Comparison of ENCODE assay signal across 8 cellular contexts in genomic region chr9:106864533-106865143, GRCh38. TPM values are rescaled to one million over a fixed set of nuclear protein-coding genes. Genes with fewer than 3 reads are reported as not detected.
DNase-seq lines count a peak whose midpoint lies in the region; ATAC-seq and TF ChIP-seq lines count a peak whose summit lies in the region.

No MANE protein-coding gene starts in this region.

- TF ChIP-seq CTCF in VCaP (conservative IDR thresholded peaks at IDR 0.05) (no peak), heart right ventricle (IDR thresholded peaks at IDR 0.05) (no peak), gastrocnemius medialis (IDR thresholded peaks at IDR 0.05 in 4 of 5, conservative IDR thresholded peaks at IDR 0.05 in 1 of 5) (no peak)

- TF ChIP-seq POLR2A in gastrocnemius medialis (IDR thresholded peaks at IDR 0.05) = no peak

- no peak overlapping the region for H3K27ac Mint-ChIP-seq in activated CD4-positive, alpha-beta T cell treated with anti-CD3 and anti-CD28 coated beads, Interleukin-2, amount 10 ng/mL, durations not matched to agents 24 days and 14 days

- peaks cover 14% of the 10 kb centered on the region for H3K9me3 Mint-ChIP-seq in activated CD4-positive, alpha-beta T cell treated with anti-CD3 and anti-CD28 coated beads, Interleukin-2, amount 10 ng/mL, durations not matched to agents 24 days and 14 days

- H3K27me3 Mint-ChIP-seq in activated CD4-positive, alpha-beta T cell treated with anti-CD3 and anti-CD28 coated beads, Interleukin-2, amount 10 ng/mL, durations not matched to agents 24 days and 14 days = peaks cover 60% of the 10 kb centered on the region

- no peaks in the 10 kb centered on the region for H3K36me3 ChIP-seq in heart right ventricle
- H3K36me3 ChIP-seq in gastrocnemius medialis = no peaks in the 10 kb centered on the region

- H3K9me3 ChIP-seq in heart right ventricle (no peaks in the 10 kb centered on the region), gastrocnemius medialis (no peaks in the 10 kb centered on the region)

- WGBS in heart right ventricle, 2 donors = 24 to 28% methylated on average over 7 of the region's 7 CpGs

- H3K27me3 ChIP-seq in heart right ventricle (peaks cover 0 to 49% (median 0%) of the 10 kb centered on the region in 7 donors), gastrocnemius medialis (no peaks in the 10 kb centered on the region)

- intact Hi-C loops in activated CD4-positive, alpha-beta T cell treated with anti-CD3 and anti-CD28 coated beads, Interleukin-2, amount 10 ng/mL, durations not matched to agents 24 days and 14 days (cut with micrococcal nuclease) = no loop called here
- intact Hi-C loops in heart right ventricle (cut with DNase I) (loop anchor here in 7 of 10 donors (5.0 to 10.0 kb wide), 10 partner anchors 50 to 960 kb away; no protein-coding TSS in a partner anchor), gastrocnemius medialis (cut with DNase I; ENCODE audit: low total_unique reads) (loop anchor here (5.0 to 10.0 kb wide), 7 partner anchors 53 to 1170 kb away; partner anchors contain the start of genes RAD23B and TMEM38B)

- peaks cover 6% of the 10 kb centered on the region for H3K36me3 Mint-ChIP-seq in activated CD4-positive, alpha-beta T cell treated with anti-CD3 and anti-CD28 coated beads, Interleukin-2, amount 10 ng/mL, durations not matched to agents 24 days and 14 days (ENCODE audit: low read depth)

- peak; percentile 47 for DNase-seq in activated CD4-positive, alpha-beta T cell treated with anti-CD3 and anti-CD28 coated beads, Interleukin-2, amount 10 ng/mL, durations not matched to agents 24 days and 14 days
- DNase-seq in activated CD4-positive, alpha-beta T cell treated with anti-CD3 and anti-CD28 coated beads, Interleukin-2, amount 50 U/mL, for 4 hours = no peak
- DNase-seq in heart right ventricle (no peak), gastrocnemius medialis (peak in 1 of 2 donors; percentile 19), DMS 273 (lab: John Stamatoyannopoulos, UW; ENCODE audit: unreplicated experiment) (no peak), RPMI8226 (no peak)

- peaks cover 24% of the 10 kb centered on the region for H3K4me1 Mint-ChIP-seq in activated CD4-positive, alpha-beta T cell treated with anti-CD3 and anti-CD28 coated beads, Interleukin-2, amount 10 ng/mL, durations not matched to agents 24 days and 14 days

- peak in 4 of 8 donors; percentile 1 to 6 (median 2) for ATAC-seq in heart right ventricle
- no peak for ATAC-seq in gastrocnemius medialis
- no peak for ATAC-seq in HG03095 (IDR thresholded peaks at IDR 0.05; ENCODE audit: unreplicated experiment)

- in situ Hi-C loops in gastrocnemius medialis (cut with MboI; ENCODE audit: low sequenced_read_pairs in 4 of 4) = loop anchor here in 1 of 4 donors (25.0 kb wide), 1 partner anchor 952 kb away; no protein-coding TSS in a partner anchor

- H3K4me3 ChIP-seq in heart right ventricle (peak overlapping the region; percentile 58 to 87 (median 70)), gastrocnemius medialis (peak overlapping the region; percentile 82 to 87 (median 84))

- peak overlapping the region; percentile 42 for H3K4me3 Mint-ChIP-seq in activated CD4-positive, alpha-beta T cell treated with anti-CD3 and anti-CD28 coated beads, Interleukin-2, amount 10 ng/mL, durations not matched to agents 24 days and 14 days

- peaks cover 2 to 60% (median 44%) of the 10 kb centered on the region in 9 donors for H3K4me1 ChIP-seq in heart right ventricle
- peaks cover 33 to 48% of the 10 kb centered on the region in 2 donors for H3K4me1 ChIP-seq in gastrocnemius medialis

- H3K27ac ChIP-seq in VCaP = peak overlapping the region; percentile 97
- H3K27ac ChIP-seq in heart right ventricle = peak overlapping the region; percentile 75 to 92 (median 90)
- H3K27ac ChIP-seq in gastrocnemius medialis = peak overlapping the region; percentile 88 to 92 (median 89)

RNA-seq across cellular contexts. Expression of gene ZNF462, which starts 1.7 kb away (rescaled TPM):
- 0.37 and 0.50 TPM in 2 replicates for total RNA-seq in activated CD4-positive, alpha-beta T cell treated with anti-CD3 and anti-CD28 coated beads, Interleukin-2, amount 10 ng/mL, durations not matched to agents 24 days and 14 days
- 10 to 100 TPM; 24.4 to 47.7 (median 34.6) TPM for total RNA-seq in heart right ventricle
- 1 to 10 TPM; 1.9 to 5.7 TPM for polyA plus RNA-seq in heart right ventricle
- 10 to 100 TPM in 2 of 4 donors, 1 to 10 TPM in 2; 9.3 to 13.3 (median 11.4) TPM for total RNA-seq in gastrocnemius medialis
